In the genomic region with DNA sequence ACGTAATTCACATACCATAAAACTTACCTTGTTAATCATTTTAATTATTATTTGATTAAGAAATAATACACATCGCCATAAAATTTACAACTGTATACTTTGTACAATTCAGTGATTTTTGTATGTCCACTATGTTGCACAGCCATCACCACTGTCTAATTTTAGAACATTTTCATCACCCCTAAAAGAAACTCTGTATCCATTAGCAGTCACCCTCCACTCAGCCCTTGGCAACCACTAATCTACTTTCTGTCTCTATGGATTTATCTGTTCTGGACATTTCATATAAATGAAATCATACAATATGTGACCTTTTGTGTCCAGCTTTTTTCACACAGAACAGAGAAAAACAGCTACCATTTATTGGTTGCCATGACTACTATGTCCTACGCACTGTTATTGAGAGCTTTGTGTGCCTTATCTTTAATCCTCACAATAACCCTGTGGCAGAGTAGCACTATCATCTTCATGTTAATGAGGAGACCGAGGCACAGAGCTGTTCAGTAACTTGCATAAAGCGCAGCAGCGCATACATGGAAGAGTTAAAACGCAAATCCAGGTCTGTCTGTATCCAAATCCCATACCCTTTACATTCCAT, we compare ENCODE assay signal across 12 cellular contexts.
DNase-seq lines count a peak whose midpoint lies in the region; ATAC-seq and TF ChIP-seq lines count a peak whose summit lies in the region.
"Had no signal": no experiment of that assay in that cellular context is flagged by ENCODE, and none has a peak within 500 bp of the region (broad histone marks: within the 10 kb centered on the region; RNA-seq: fewer than 3 reads in every experiment).

No MANE protein-coding gene starts in this region.

- no peak for TF ChIP-seq CTCF in brain (conservative IDR thresholded peaks at IDR 0.05)

- CTCF ChIA-PET in T-cell (lab: Charles Lee): no interaction called here

- POLR2A ChIA-PET in T-cell (lab: Charles Lee): no interaction called here

- H3K27ac Mint-ChIP-seq in brain (peak overlapping the region in 3 of 5 experiments; percentile 56 to 80 (median 77)), T-cell (no peak overlapping the region)
- H3K27ac Mint-ChIP-seq: HFFc6 had no signal

- ATAC-seq in left ventricle myocardium superior (peak; percentile 52), Right ventricle myocardium superior (ENCODE audit: poor library complexity) (no peak), T-cell (replicated peaks in 1 of 4) (no peak)
- ATAC-seq: A549 had no signal

- H3K4me3 Mint-ChIP-seq in brain (peak overlapping the region in 1 of 5 experiments; percentile 25), T-cell (no peak overlapping the region)
- H3K4me3 Mint-ChIP-seq: CD4-positive, CD25-positive, alpha-beta regulatory T cell; HFFc6 had no signal

- DNase-seq in left ventricle myocardium superior (no peak), Right ventricle myocardium superior (no peak), left kidney (ENCODE audit: low read depth, low spot score) (peak; percentile 14), T-cell (no peak), NCI-H510A (lab: John Stamatoyannopoulos, UW) (no peak)
- DNase-seq: CD4-positive, CD25-positive, alpha-beta regulatory T cell; DMS53; GF-D8; HCEC 1CT; HFFc6 had no signal

- no peaks in the 10 kb centered on the region for H3K36me3 Mint-ChIP-seq in brain
- no peaks in the 10 kb centered on the region for H3K36me3 Mint-ChIP-seq in T-cell
- H3K36me3 Mint-ChIP-seq: CD4-positive, CD25-positive, alpha-beta regulatory T cell had no signal

- H3K9me3 Mint-ChIP-seq in brain (peaks cover 0 to 5% (median 0%) of the 10 kb centered on the region in 5 experiments), T-cell (no peaks in the 10 kb centered on the region)
- H3K9me3 Mint-ChIP-seq: HFFc6 had no signal

- peaks cover 3% of the 10 kb centered on the region for H3K27me3 Mint-ChIP-seq in brain
- H3K27me3 Mint-ChIP-seq in T-cell: peaks cover 7 to 44% of the 10 kb centered on the region in 2 donors

- H3K4me1 Mint-ChIP-seq in brain (peaks cover 17% of the 10 kb centered on the region), T-cell (peaks cover 0 to 7% (median 0%) of the 10 kb centered on the region in 3 donors)
- H3K4me1 Mint-ChIP-seq: CD4-positive, CD25-positive, alpha-beta regulatory T cell had no signal

- intact Hi-C loops in left ventricle myocardium superior (cut with micrococcal nuclease) (no loop called here), Right ventricle myocardium superior (cut with DNase I) (no loop called here)

Comparison
In these comparisons a context has a peak if more than half of its experiments do, and no peak if none do; other contexts are left out.
1. H3K27ac Mint-ChIP-seq: peak in brain (3 of 5); none in T-cell (0 of 2).